Comparison of ENCODE assay signal across 12 cellular contexts in genomic region chr22:41840216-41840615, GRCh38. TPM values are rescaled to one million over a fixed set of nuclear protein-coding genes. Genes with fewer than 3 reads are reported as not detected.
A peak's percentile ranks its signal among the peaks of the same experiment; 100 is the strongest.
DNase-seq lines count a peak whose midpoint lies in the region; ATAC-seq and TF ChIP-seq lines count a peak whose summit lies in the region.
"Had no signal": no experiment of that assay in that cellular context is flagged by ENCODE, and none has a peak within 500 bp of the region (broad histone marks: within the 10 kb centered on the region; RNA-seq: fewer than 3 reads in every experiment).

No MANE protein-coding gene starts in this region.

- H3K4me2 ChIP-seq in OCI-LY1 (ENCODE audit: low read length): peak overlapping the region; percentile 46; the same call in 1 of the 2 replicates

- H3K36me3 Mint-ChIP-seq in CD4-positive, CD25-positive, alpha-beta regulatory T cell: peaks cover 28% of the 10 kb centered on the region
- peaks cover 26% of the 10 kb centered on the region for H3K36me3 Mint-ChIP-seq in progenitor cell of endocrine pancreas (ENCODE audit: insufficient read depth)

- peaks cover 96% of the 10 kb centered on the region for H3K79me2 ChIP-seq in OCI-LY1 (ENCODE audit: insufficient read depth, low read length)

- H3K27me3 ChIP-seq in CD4-positive, CD25-positive, alpha-beta regulatory T cell (ENCODE audit: control insufficient read depth, insufficient read depth, low read length): no peaks in the 10 kb centered on the region
- H3K27me3 ChIP-seq in OCI-LY1 (ENCODE audit: insufficient read depth, low read length): no peaks in the 10 kb centered on the region
- H3K27me3 ChIP-seq in esophagus (ENCODE audit: control insufficient read depth in 1 of 2, insufficient read depth in 2 of 2, low read length in 2 of 2): no peaks in the 10 kb centered on the region

- H3K9me2 ChIP-seq in OCI-LY1 (ENCODE audit: low read depth, low read length): no peaks in the 10 kb centered on the region

- peak overlapping the region in 1 of 4 donors; percentile 29 for H3K4me3 Mint-ChIP-seq in CD4-positive, CD25-positive, alpha-beta regulatory T cell
- no peak overlapping the region for H3K4me3 Mint-ChIP-seq in progenitor cell of endocrine pancreas (ENCODE audit: low read depth)

- H2AFZ ChIP-seq in OCI-LY1 (ENCODE audit: low read length): no peak overlapping the region
- H2AFZ ChIP-seq: GM23248 had no signal

- no peak overlapping the region for H3K9ac ChIP-seq in OCI-LY1 (ENCODE audit: low read length)
- H3K9ac ChIP-seq: GM23248 had no signal

- H3K4me3 ChIP-seq in CD4-positive, CD25-positive, alpha-beta regulatory T cell (ENCODE audit: low read depth, low read length): no peak overlapping the region
- H3K4me3 ChIP-seq in OCI-LY1 (ENCODE audit: low read depth, low read length, poor library complexity, severe bottlenecking): no peak overlapping the region
- no peak overlapping the region for H3K4me3 ChIP-seq in esophagus (ENCODE audit: low read depth in 1 of 2, low read length in 2 of 2)
- H3K4me3 ChIP-seq: GM23248 had no signal

- ATAC-seq in CD4-positive, CD25-positive, alpha-beta regulatory T cell (ENCODE audit: low read depth in 2 of 2): no peak
- ATAC-seq: esophagus mucosa had no signal

- H3F3A ChIP-seq in OCI-LY1 (ENCODE audit: insufficient read depth, low read length): 0 out of 2 replicates have a peak, but pooled peaks cover 2% of the 10 kb centered on the region

- no peaks in the 10 kb centered on the region for H3K9me3 Mint-ChIP-seq in CD4-positive, CD25-positive, alpha-beta regulatory T cell
- no peaks in the 10 kb centered on the region for H3K9me3 Mint-ChIP-seq in progenitor cell of endocrine pancreas (ENCODE audit: low read depth)

- no peaks in the 10 kb centered on the region for H3K27me3 Mint-ChIP-seq in CD4-positive, CD25-positive, alpha-beta regulatory T cell
- no peaks in the 10 kb centered on the region for H3K27me3 Mint-ChIP-seq in progenitor cell of endocrine pancreas

- H3K36me3 ChIP-seq in CD4-positive, CD25-positive, alpha-beta regulatory T cell (ENCODE audit: control insufficient read depth, insufficient read depth, low read length): peaks cover 6% of the 10 kb centered on the region
- peaks cover 87% of the 10 kb centered on the region for H3K36me3 ChIP-seq in OCI-LY1 (ENCODE audit: insufficient read depth, low read length)
- peaks cover 0 to 6% of the 10 kb centered on the region in 2 donors for H3K36me3 ChIP-seq in esophagus (ENCODE audit: control insufficient read depth in 2 of 2, insufficient read depth in 2 of 2, low read length in 1 of 2)

- H3K9me3 ChIP-seq in CD4-positive, CD25-positive, alpha-beta regulatory T cell (ENCODE audit: control insufficient read depth in 2 of 2, low read length in 2 of 2): no peaks in the 10 kb centered on the region
- H3K9me3 ChIP-seq in OCI-LY1 (ENCODE audit: low read length) (no peaks in the 10 kb centered on the region), esophagus (ENCODE audit: control insufficient read depth in 2 of 2, insufficient read depth in 1 of 2, low read depth in 1 of 2, low read length in 1 of 2) (no peaks in the 10 kb centered on the region)

- TF ChIP-seq CTCF in OCI-LY1 (IDR thresholded peaks at IDR 0.05; ENCODE audit: low read length) (no peak), progenitor cell of endocrine pancreas (IDR thresholded peaks at IDR 0.05; ENCODE audit: unreplicated experiment) (no peak)

- peaks cover 37 to 76% (median 60%) of the 10 kb centered on the region in 4 donors for H3K4me1 Mint-ChIP-seq in CD4-positive, CD25-positive, alpha-beta regulatory T cell
- H3K4me1 Mint-ChIP-seq in progenitor cell of endocrine pancreas (ENCODE audit: low read depth): peaks cover 46% of the 10 kb centered on the region

- DNase-seq in CD4-positive, CD25-positive, alpha-beta regulatory T cell: no peak
- DNase-seq in progenitor cell of endocrine pancreas (ENCODE audit: low spot score, unreplicated experiment) (no peak), hypothalamus (lab: John Stamatoyannopoulos, UW) (no peak), NCI-H2227 (lab: John Stamatoyannopoulos, UW; ENCODE audit: unreplicated experiment) (no peak), NCI-H510A treated with DMSO at 0.1 percent for 48 hours (lab: John Stamatoyannopoulos, UW) (no peak)
- DNase-seq: GM23248, NCI-H187 treated with DMSO at 0.1 percent for 48 hours, NCI-H748 treated with DMSO at 0.1 percent for 48 hours, SHP77 had no signal

- H4K20me1 ChIP-seq in OCI-LY1 (ENCODE audit: insufficient read depth, low read length): no peaks in the 10 kb centered on the region

- WGBS in esophagus, 2 donors: 83 to 86% methylated on average over 5 of the region's 5 CpGs

- no peak overlapping the region for H3K27ac ChIP-seq in CD4-positive, CD25-positive, alpha-beta regulatory T cell (ENCODE audit: insufficient read depth, low read length, poor library complexity, severe bottlenecking)
- H3K27ac ChIP-seq in OCI-LY1 (ENCODE audit: low read depth, low read length, poor library complexity, severe bottlenecking): peak overlapping the region; percentile 42
- H3K27ac ChIP-seq in esophagus (ENCODE audit: low read depth in 2 of 2, low read length in 1 of 2): peak overlapping the region; percentile 84 to 86
- H3K27ac ChIP-seq: GM23248 had no signal

- peaks cover 18% of the 10 kb centered on the region for H3K4me1 ChIP-seq in CD4-positive, CD25-positive, alpha-beta regulatory T cell (ENCODE audit: control insufficient read depth, insufficient read depth, low read length, poor library complexity, severe bottlenecking)
- peaks cover 96% of the 10 kb centered on the region for H3K4me1 ChIP-seq in OCI-LY1 (ENCODE audit: insufficient read depth, low read length, severe bottlenecking)
- peaks cover 0 to 11% of the 10 kb centered on the region in 2 donors for H3K4me1 ChIP-seq in esophagus (ENCODE audit: control insufficient read depth in 2 of 2, insufficient read depth in 2 of 2, low read length in 1 of 2)

- H3K27ac Mint-ChIP-seq in CD4-positive, CD25-positive, alpha-beta regulatory T cell: peak overlapping the region in 2 of 3 donors; percentile 42 to 64
- H3K27ac Mint-ChIP-seq in progenitor cell of endocrine pancreas: peak overlapping the region; percentile 89

RNA-seq across cellular contexts. Expression of gene SREBF2, which starts 7.3 kb away (rescaled TPM):
- 98.6 TPM for total RNA-seq in CD4-positive, CD25-positive, alpha-beta regulatory T cell
- polyA plus RNA-seq in CD4-positive, CD25-positive, alpha-beta regulatory T cell: 10 to 100 TPM; 12.8 to 14.7 (median 13.5) TPM
- 10 to 100 TPM; 66.4 to 76.4 TPM for polyA plus RNA-seq in esophagus
- 154 and 156 TPM in 2 replicates for total RNA-seq in progenitor cell of endocrine pancreas

RNA-seq across cellular contexts. Expression of gene CCDC134, which starts 39.7 kb away (rescaled TPM):
- 21.1 TPM for total RNA-seq in CD4-positive, CD25-positive, alpha-beta regulatory T cell
- 1 to 10 TPM; 3.6 to 7.7 (median 5.3) TPM for polyA plus RNA-seq in CD4-positive, CD25-positive, alpha-beta regulatory T cell
- polyA plus RNA-seq in esophagus: 1 to 10 TPM; 1.5 to 1.9 TPM
- 23.3 and 24.2 TPM in 2 replicates for total RNA-seq in progenitor cell of endocrine pancreas
